In genomic region chr6:139943391-139943790, GRCh38 we compare ENCODE assay signal across 11 cellular contexts.
DNase-seq lines count a peak whose midpoint lies in the region; ATAC-seq and TF ChIP-seq lines count a peak whose summit lies in the region.
"Had no signal": no experiment of that assay in that cellular context is flagged by ENCODE, and none has a peak within 500 bp of the region (broad histone marks: within the 10 kb centered on the region; RNA-seq: fewer than 3 reads in every experiment).

No MANE protein-coding gene starts in this region.

- H3K4me1 ChIP-seq in vagina, result no peaks in the 10 kb centered on the region
- H3K4me1 ChIP-seq in BE2C, result peaks cover 2% of the 10 kb centered on the region; the same call in 1 of the 2 replicates

- H3K27me3 ChIP-seq in vagina, result no peaks in the 10 kb centered on the region
- no peaks in the 10 kb centered on the region for H3K27me3 ChIP-seq in BE2C

- DNase-seq in DMS53 (lab: John Stamatoyannopoulos, UW) (peak; percentile 53), DMS53 treated with DMSO at 0.1 percent for 48 hours (lab: John Stamatoyannopoulos, UW; ENCODE audit: unreplicated experiment) (no peak), glomerular visceral epithelial cell (ENCODE audit: extremely low spot score) (peak; percentile 91), stromal cell of bone marrow (ENCODE audit: low read depth) (peak; percentile 82), vagina (ENCODE audit: extremely low spot score in 2 of 2) (no peak), BE2C (no peak)
- no peak for DNase-seq in central memory CD4-positive, alpha-beta T cell
- DNase-seq: AML-193; stimulated activated naive B cell treated with anti-CD40 and anti-IgM and Interleukin-4, amounts not matched to agents 10 μg/mL and 1 μg/mL and 100 μg/mL, for 72 hours; T-helper 2 cell had no signal

- ATAC-seq in SK-N-SH treated with all-trans-retinoic acid at 6 μM for 48 hours, result peak; percentile 88
- ATAC-seq: stimulated activated naive B cell treated with anti-CD40 and anti-IgM and Interleukin-4, amounts not matched to agents 10 μg/mL and 1 μg/mL and 100 μg/mL, for 72 hours had no signal

- H3K4me3 ChIP-seq in vagina (no peak overlapping the region), BE2C (ENCODE audit: low read depth, low read length) (no peak overlapping the region)

- intact Hi-C loops in vagina (cut with DNase I), result no loop called here

- no peak for TF ChIP-seq CTCF in vagina (IDR thresholded peaks at IDR 0.05)
- TF ChIP-seq CTCF in BE2C (IDR thresholded peaks at IDR 0.05; ENCODE audit: low read depth, low read length), result no peak

- no peak for TF ChIP-seq POLR2A in vagina (IDR thresholded peaks at IDR 0.05)

- H3K9me3 ChIP-seq in vagina (no peaks in the 10 kb centered on the region), BE2C (no peaks in the 10 kb centered on the region)

- H3K36me3 ChIP-seq in vagina (no peaks in the 10 kb centered on the region), BE2C (no peaks in the 10 kb centered on the region)

- no peak overlapping the region for H3K27ac ChIP-seq in vagina

TF ChIP-seq in SK-N-SH treated with all-trans-retinoic acid at 6 μM for 48 hours, 23 proteins besides CTCF, POLR2A, EP300 and RAD21:
- TF ChIP-seq ISL1 (CRISPR knock-in tag; IDR thresholded peaks at IDR 0.05) (peak; percentile 71), OSR1 (CRISPR knock-in tag; IDR thresholded peaks at IDR 0.05) (no peak), CREB5 (CRISPR knock-in tag; IDR thresholded peaks at IDR 0.05; ENCODE audit: low read depth) (peak; percentile 72; the same call in 1 of the 2 replicates), ZC3H10 (CRISPR knock-in tag; IDR thresholded peaks at IDR 0.05) (no peak), ZFP30 (CRISPR knock-in tag; IDR thresholded peaks at IDR 0.05) (no peak)

Comparison
In these comparisons a context has a peak if more than half of its experiments do, and no peak if none do; other contexts are left out.
1. DNase-seq: peak in DMS53 (single experiment), glomerular visceral epithelial cell (single experiment) and stromal cell of bone marrow (single experiment); none in DMS53 treated with DMSO at 0.1 percent for 48 hours (single experiment), vagina (0 of 2), BE2C (single experiment) and central memory CD4-positive, alpha-beta T cell (single experiment).